ENCODE assay signal across 8 cellular contexts in genomic region chr4:13484749-13485345, GRCh38. TPM values are rescaled to one million over a fixed set of nuclear protein-coding genes. Genes with fewer than 3 reads are reported as not detected.
DNase-seq lines count a peak whose midpoint lies in the region; ATAC-seq and TF ChIP-seq lines count a peak whose summit lies in the region.

No MANE protein-coding gene starts in this region.

- peaks cover 24% of the 10 kb centered on the region for H3K4me1 ChIP-seq in OCI-LY1 (ENCODE audit: insufficient read depth, low read length, severe bottlenecking)
- peaks cover 17% of the 10 kb centered on the region for H3K4me1 ChIP-seq in mononuclear cell (ENCODE audit: insufficient read depth, low read length)

- no peaks in the 10 kb centered on the region for H3K36me3 Mint-ChIP-seq in dendritic cell treated with granulocyte-macrophage colony-stimulating factor and Interleukin-4, amounts not matched to agents 40 ng/mL and 50 ng/mL, for 4 days (ENCODE audit: low read depth)

- H3K4me1 Mint-ChIP-seq in dendritic cell treated with granulocyte-macrophage colony-stimulating factor and Interleukin-4, amounts not matched to agents 40 ng/mL and 50 ng/mL, for 4 days (ENCODE audit: low read depth): peaks cover 24% of the 10 kb centered on the region

- H3K27me3 ChIP-seq in OCI-LY1 (ENCODE audit: insufficient read depth, low read length) (no peaks in the 10 kb centered on the region), mononuclear cell (ENCODE audit: insufficient read depth, low read length) (peaks cover 21% of the 10 kb centered on the region)

- TF ChIP-seq CTCF in AG10803 (conservative IDR thresholded peaks at IDR 0.05; ENCODE audit: low read length): no peak
- TF ChIP-seq CTCF in OCI-LY1 (IDR thresholded peaks at IDR 0.05; ENCODE audit: low read length): no peak

- ATAC-seq in GM18861 (IDR thresholded peaks at IDR 0.05; ENCODE audit: unreplicated experiment) (peak; percentile 30), HG03039 (IDR thresholded peaks at IDR 0.05; ENCODE audit: unreplicated experiment) (peak; percentile 24)

- H3K9me3 ChIP-seq in OCI-LY1 (ENCODE audit: low read length) (no peaks in the 10 kb centered on the region), mononuclear cell (ENCODE audit: low read depth, low read length) (no peaks in the 10 kb centered on the region)

- no peaks in the 10 kb centered on the region for H3F3A ChIP-seq in OCI-LY1 (ENCODE audit: insufficient read depth, low read length)

- H3K27ac Mint-ChIP-seq in dendritic cell treated with granulocyte-macrophage colony-stimulating factor and Interleukin-4, amounts not matched to agents 40 ng/mL and 50 ng/mL, for 4 days: peak overlapping the region; percentile 90

- H3K27me3 Mint-ChIP-seq in dendritic cell treated with granulocyte-macrophage colony-stimulating factor and Interleukin-4, amounts not matched to agents 40 ng/mL and 50 ng/mL, for 4 days: peaks cover 27% of the 10 kb centered on the region

- no peaks in the 10 kb centered on the region for H4K20me1 ChIP-seq in OCI-LY1 (ENCODE audit: insufficient read depth, low read length)

- no peaks in the 10 kb centered on the region for H3K9me2 ChIP-seq in OCI-LY1 (ENCODE audit: low read depth, low read length)

- no peaks in the 10 kb centered on the region for H3K9me3 Mint-ChIP-seq in dendritic cell treated with granulocyte-macrophage colony-stimulating factor and Interleukin-4, amounts not matched to agents 40 ng/mL and 50 ng/mL, for 4 days

- no peaks in the 10 kb centered on the region; the same call in 1 of the 2 replicates for H3K36me3 ChIP-seq in OCI-LY1 (ENCODE audit: insufficient read depth, low read length)

- H3K4me3 ChIP-seq in AG10803 (ENCODE audit: low read length): peak overlapping the region; percentile 71
- peak overlapping the region; percentile 92 for H3K4me3 ChIP-seq in OCI-LY1 (ENCODE audit: low read depth, low read length, poor library complexity, severe bottlenecking)
- H3K4me3 ChIP-seq in mononuclear cell (ENCODE audit: low read length): peak overlapping the region; percentile 62

- DNase-seq in AG10803 (ENCODE audit: low read depth) (peak; percentile 20), NCI-H187 treated with DMSO at 0.1 percent for 48 hours (lab: John Stamatoyannopoulos, UW) (no peak)
- DNase-seq in NK-92 treated with Interleukin-12 subunit alpha and Interleukin-12 subunit beta, amount 100 ng/mL, for 24 hours (lab: John Stamatoyannopoulos, UW): no peak

- H3K9ac ChIP-seq in OCI-LY1 (ENCODE audit: low read length): peak overlapping the region; percentile 86; the same call in 1 of the 2 replicates

- peaks cover 3% of the 10 kb centered on the region; the same call in 1 of the 2 replicates for H3K79me2 ChIP-seq in OCI-LY1 (ENCODE audit: insufficient read depth, low read length)

- no peak overlapping the region for H3K27ac ChIP-seq in OCI-LY1 (ENCODE audit: low read depth, low read length, poor library complexity, severe bottlenecking)

- intact Hi-C loops in dendritic cell treated with granulocyte-macrophage colony-stimulating factor and Interleukin-4, amounts not matched to agents 40 ng/mL and 50 ng/mL, for 4 days (cut with micrococcal nuclease): loop anchor here (2.0 to 10.0 kb wide), 3 partner anchors 60 to 1520 kb away; partner anchors contain the start of genes CPEB2 and NKX3-2

- peak overlapping the region; percentile 95 for H3K4me2 ChIP-seq in OCI-LY1 (ENCODE audit: low read length)

- H3K4me3 Mint-ChIP-seq in dendritic cell treated with granulocyte-macrophage colony-stimulating factor and Interleukin-4, amounts not matched to agents 40 ng/mL and 50 ng/mL, for 4 days: peak overlapping the region; percentile 77

- H2AFZ ChIP-seq in OCI-LY1 (ENCODE audit: low read length): no peak overlapping the region

RNA-seq across cellular contexts. Expression of gene RAB28, which starts 0.7 kb away (rescaled TPM):
- 5.6 TPM for total RNA-seq in mononuclear cell

RNA-seq across cellular contexts. Expression of gene NKX3-2, which starts 59.5 kb away (rescaled TPM):
- total RNA-seq in mononuclear cell: not detected
